1 cellular context compared by ENCODE assay signal in genomic region chr2:86105252-86105968, GRCh38.
TF ChIP-seq lines count a peak whose summit lies in the region.

POLR1A (minus strand) TSS chr2:86105886; CDS start chr2:86105776, 110 bp downstream.

TF ChIP-seq in GM12878, 131 proteins besides CTCF, POLR2A, EP300 and RAD21 (continued from another document):
- TF ChIP-seq E2F4 (IDR thresholded peaks at IDR 0.05; ENCODE audit: low read depth, low read length) (no peak), SUPT20H (IDR thresholded peaks at IDR 0.05; ENCODE audit: borderline replicate concordance, control insufficient read depth, low read depth, low read length) (no peak), EGR1 (IDR thresholded peaks at IDR 0.05; ENCODE audit: borderline replicate concordance in 1 of 2, low read depth in 2 of 2, low read length in 2 of 2) (no peak), NRF1 (conservative IDR thresholded peaks at IDR 0.05; ENCODE audit: low read depth, low read length) (peak; percentile 94), RAD51 (IDR thresholded peaks at IDR 0.05) (peak; percentile 80), IRF5 (IDR thresholded peaks at IDR 0.05; ENCODE audit: borderline replicate concordance) (no peak), ASH2L (IDR thresholded peaks at IDR 0.05; ENCODE audit: borderline replicate concordance, low read depth) (no peak), STAT1 (conservative IDR thresholded peaks at IDR 0.05) (0 out of 2 replicates have a peak, but pooled peaks have one; percentile 23), TCF7 (IDR thresholded peaks at IDR 0.05; ENCODE audit: borderline replicate concordance) (no peak), IKZF1 (conservative IDR thresholded peaks at IDR 0.05) (peak; percentile 84), NR2C1 (IDR thresholded peaks at IDR 0.05) (0 out of 2 replicates have a peak, but pooled peaks have one; percentile 2), MEF2A (IDR thresholded peaks at IDR 0.05; ENCODE audit: insufficient read depth, low read depth, low read length) (no peak), CBFB (IDR thresholded peaks at IDR 0.05; ENCODE audit: low read depth) (peak; percentile 68), WRNIP1 (IDR thresholded peaks at IDR 0.05; ENCODE audit: borderline replicate concordance, low read depth, low read length) (no peak), E4F1 (IDR thresholded peaks at IDR 0.05; ENCODE audit: borderline replicate concordance, partially characterized antibody) (no peak), MYC (IDR thresholded peaks at IDR 0.05; ENCODE audit: insufficient read depth, insufficient read length, insufficient replicate concordance, low read length, severe bottlenecking) (peak; percentile 71), ZNF622 (IDR thresholded peaks at IDR 0.05) (no peak), POLR2AphosphoS5 (IDR thresholded peaks at IDR 0.05; ENCODE audit: low read length) (peak; percentile 78; the same call in 1 of the 2 replicates), LARP7 (IDR thresholded peaks at IDR 0.05) (peak; percentile 60; the same call in 1 of the 2 replicates), GABPA (IDR thresholded peaks at IDR 0.05; ENCODE audit: low read depth) (0 out of 2 replicates have a peak, but pooled peaks have one; percentile 30), EED (IDR thresholded peaks at IDR 0.05; ENCODE audit: low read depth) (peak; percentile 32; the same call in 1 of the 2 replicates), MXI1 (IDR thresholded peaks at IDR 0.05; ENCODE audit: low read depth, low read length) (peak; percentile 58), CREM (IDR thresholded peaks at IDR 0.05; ENCODE audit: low read depth) (peak; percentile 64; the same call in 1 of the 2 replicates), RUNX3 (IDR thresholded peaks at IDR 0.05; ENCODE audit: low read length) (peak; percentile 56; the same call in 1 of the 2 replicates), BACH1 (IDR thresholded peaks at IDR 0.05; ENCODE audit: borderline replicate concordance) (no peak; the same call in 1 of the 2 replicates), SRF (IDR thresholded peaks at IDR 0.05; ENCODE audit: low read depth in 2 of 2, low read length in 2 of 2) (no peak), REST (IDR thresholded peaks at IDR 0.05; ENCODE audit: low read depth, low read length) (0 out of 2 replicates have a peak, but pooled peaks have one; percentile 26), CHD2 (IDR thresholded peaks at IDR 0.05; ENCODE audit: borderline replicate concordance, low read depth, low read length) (no peak), NKRF (conservative IDR thresholded peaks at IDR 0.05) (peak; percentile 88), ZBTB33 (IDR thresholded peaks at IDR 0.05) (no peak), SIN3A (IDR thresholded peaks at IDR 0.05; ENCODE audit: low read depth, low read length) (0 out of 2 replicates have a peak, but pooled peaks have one; percentile 4), CHD4 (IDR thresholded peaks at IDR 0.05) (no peak), TARDBP (IDR thresholded peaks at IDR 0.05; ENCODE audit: borderline replicate concordance) (peak; percentile 62; the same call in 1 of the 2 replicates), CBX3 (IDR thresholded peaks at IDR 0.05; ENCODE audit: borderline replicate concordance, low read depth) (no peak)
TF ChIP-seq in GM12878: peak in this region for 27.
